In the genomic region with DNA sequence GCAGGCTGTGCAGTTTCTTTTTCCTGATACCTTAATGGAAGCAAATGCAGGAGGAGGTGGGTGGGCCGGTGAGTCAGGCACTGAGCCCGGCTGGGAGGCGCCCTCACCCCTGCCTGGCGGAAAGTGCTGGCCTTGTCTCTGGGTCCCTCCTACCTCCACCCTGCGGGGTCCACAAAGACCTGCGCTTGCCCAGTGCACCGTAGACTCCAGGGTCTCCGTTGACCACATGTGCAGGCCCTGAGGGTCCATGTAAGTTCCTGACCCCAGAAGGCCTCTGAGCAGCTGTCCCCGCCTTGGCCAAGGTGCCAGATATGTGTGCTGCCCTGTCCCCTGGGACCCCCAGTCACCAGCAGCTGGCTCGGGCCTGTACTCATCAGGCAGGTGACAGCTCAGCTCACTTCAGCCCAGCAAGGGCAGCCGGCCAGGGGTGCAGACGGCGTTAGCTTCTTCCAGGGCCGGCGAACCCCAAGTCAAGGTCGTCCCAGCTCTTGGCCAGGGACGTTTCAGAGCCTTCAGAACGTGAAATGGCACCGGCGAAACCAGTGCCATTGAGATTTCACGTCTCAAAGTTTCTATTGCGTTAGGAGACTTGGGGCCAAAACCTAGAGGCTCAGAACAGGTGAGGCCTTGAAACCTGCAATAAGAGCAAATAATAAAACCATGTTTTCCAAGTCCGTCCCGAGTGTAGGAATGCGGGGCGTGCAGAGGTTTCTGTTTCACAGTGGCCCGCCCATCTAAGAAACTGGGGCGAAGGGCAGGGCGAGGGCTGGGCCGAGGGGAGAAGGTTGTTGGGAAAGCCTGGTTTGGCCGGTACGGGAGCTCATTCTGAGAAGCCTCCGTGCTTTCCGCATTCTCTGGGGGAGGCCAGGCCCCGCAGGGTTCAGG, we compare ENCODE assay signal across 14 cellular contexts. TPM values are rescaled to one million over a fixed set of nuclear protein-coding genes. Genes with fewer than 3 reads are reported as not detected.
DNase-seq lines count a peak whose midpoint lies in the region; ATAC-seq and TF ChIP-seq lines count a peak whose summit lies in the region.
"Had no signal": no experiment of that assay in that cellular context is flagged by ENCODE, and none has a peak within 500 bp of the region (broad histone marks: within the 10 kb centered on the region; RNA-seq: fewer than 3 reads in every experiment).

No MANE protein-coding gene starts in this region.

- H3K4me3 ChIP-seq in heart right ventricle = no peak overlapping the region
- H3K4me3 ChIP-seq: A549, neural progenitor cell had no signal

- H3K27ac ChIP-seq in heart right ventricle = peak overlapping the region; percentile 3 to 77 (median 61)
- H3K27ac ChIP-seq: A549, neural progenitor cell had no signal

- POLR2A ChIA-PET in activated CD4-positive, alpha-beta T cell treated with anti-CD3 and anti-CD28 coated beads, Interleukin-2, amount 10 ng/mL, durations not matched to agents 7 days and 5 days (lab: Charles Lee) = no interaction called here
- POLR2A ChIA-PET in activated CD4-positive, alpha-beta T cell treated with anti-CD3 and anti-CD28 coated beads for 36 hours (lab: Charles Lee) = no interaction called here

- CTCF ChIA-PET in activated CD4-positive, alpha-beta T cell treated with anti-CD3 and anti-CD28 coated beads, Interleukin-2, amount 10 ng/mL, durations not matched to agents 7 days and 5 days (lab: Charles Lee) = interaction anchor here (1.6 kb wide), 1 partner anchor 11 kb away, joined by 3 read pairs; no protein-coding TSS in a partner anchor
- CTCF ChIA-PET in activated CD4-positive, alpha-beta T cell treated with anti-CD3 and anti-CD28 coated beads for 36 hours (lab: Charles Lee) = no interaction called here

- H3K36me3 Mint-ChIP-seq in activated CD4-positive, alpha-beta T cell treated with anti-CD3 and anti-CD28 coated beads, Interleukin-2, amount 10 ng/mL, durations not matched to agents 7 days and 5 days (ENCODE audit: low read depth) = no peaks in the 10 kb centered on the region
- H3K36me3 Mint-ChIP-seq in activated CD4-positive, alpha-beta T cell treated with anti-CD3 and anti-CD28 coated beads for 36 hours (ENCODE audit: low read depth) = peaks cover 4% of the 10 kb centered on the region
- H3K36me3 Mint-ChIP-seq in osteocyte (ENCODE audit: unreplicated experiment) = peaks cover 29% of the 10 kb centered on the region

- H3K27ac Mint-ChIP-seq in activated CD4-positive, alpha-beta T cell treated with anti-CD3 and anti-CD28 coated beads, Interleukin-2, amount 10 ng/mL, durations not matched to agents 7 days and 5 days = peak overlapping the region; percentile 31
- H3K27ac Mint-ChIP-seq in activated CD4-positive, alpha-beta T cell treated with anti-CD3 and anti-CD28 coated beads for 36 hours = no peak overlapping the region
- H3K27ac Mint-ChIP-seq in osteocyte (ENCODE audit: unreplicated experiment) = peak overlapping the region; percentile 39
- H3K27ac Mint-ChIP-seq: neural progenitor cell; stimulated activated naive CD8-positive, alpha-beta T cell treated with anti-CD3 and anti-CD28 coated beads, Interleukin-15, Interleukin-2, amounts not matched to agents 100 ng/mL and 50 ng/mL, for 24 hours had no signal

- H3K4me3 Mint-ChIP-seq in activated CD4-positive, alpha-beta T cell treated with anti-CD3 and anti-CD28 coated beads, Interleukin-2, amount 10 ng/mL, durations not matched to agents 7 days and 5 days = no peak overlapping the region
- no peak overlapping the region for H3K4me3 Mint-ChIP-seq in activated CD4-positive, alpha-beta T cell treated with anti-CD3 and anti-CD28 coated beads for 36 hours
- H3K4me3 Mint-ChIP-seq in osteocyte (ENCODE audit: unreplicated experiment) = no peak overlapping the region
- H3K4me3 Mint-ChIP-seq: neural progenitor cell; stimulated activated naive CD8-positive, alpha-beta T cell treated with anti-CD3 and anti-CD28 coated beads, Interleukin-15, Interleukin-2, amounts not matched to agents 100 ng/mL and 50 ng/mL, for 24 hours had no signal

- ATAC-seq in activated CD4-positive, alpha-beta T cell treated with anti-CD3 and anti-CD28 coated beads for 36 hours = no peak
- ATAC-seq in heart right ventricle = peak in 7 of 8 donors; percentile 26 to 75 (median 50)
- ATAC-seq in HG02884 (IDR thresholded peaks at IDR 0.05; ENCODE audit: unreplicated experiment) = no peak
- ATAC-seq: A549 had no signal

- intact Hi-C loops in activated CD4-positive, alpha-beta T cell treated with anti-CD3 and anti-CD28 coated beads for 36 hours (cut with DNase I, micrococcal nuclease) = no loop called here
- intact Hi-C loops in heart right ventricle (cut with DNase I) = no loop called here

- H3K27me3 ChIP-seq in heart right ventricle = no peaks in the 10 kb centered on the region
- H3K27me3 ChIP-seq: neural progenitor cell had no signal

- no peak for DNase-seq in activated CD4-positive, alpha-beta T cell treated with anti-CD3 and anti-CD28 coated beads, Interleukin-2, amount 10 ng/mL, durations not matched to agents 7 days and 5 days
- no peak for DNase-seq in activated CD4-positive, alpha-beta T cell treated with anti-CD3 and anti-CD28 coated beads for 36 hours
- DNase-seq in heart right ventricle (no peak), osteocyte (ENCODE audit: extremely low spot score, unreplicated experiment) (no peak), ureter (ENCODE audit: low spot score) (peak; percentile 89), NCI-H1417 treated with DMSO at 0.1 percent for 48 hours (lab: John Stamatoyannopoulos, UW) (no peak), epidermal melanocyte (ENCODE audit: insufficient read length, low spot score) (no peak)
- DNase-seq: DMS 273 treated with DMSO at 0.1 percent for 48 hours; HCEC 1CT; stimulated activated CD4-positive, alpha-beta T cell treated with anti-CD3 and anti-CD28 coated beads, Interleukin-1b, Interleukin-23, amount 100 ng/mL, for 48 hours had no signal

- H3K9me3 ChIP-seq in heart right ventricle = no peaks in the 10 kb centered on the region
- H3K9me3 ChIP-seq: A549 had no signal

- peaks cover 15 to 60% (median 44%) of the 10 kb centered on the region in 9 donors for H3K4me1 ChIP-seq in heart right ventricle
- H3K4me1 ChIP-seq: neural progenitor cell had no signal

- H3K4me1 Mint-ChIP-seq in activated CD4-positive, alpha-beta T cell treated with anti-CD3 and anti-CD28 coated beads, Interleukin-2, amount 10 ng/mL, durations not matched to agents 7 days and 5 days = peaks cover 6% of the 10 kb centered on the region
- H3K4me1 Mint-ChIP-seq in activated CD4-positive, alpha-beta T cell treated with anti-CD3 and anti-CD28 coated beads for 36 hours = no peaks in the 10 kb centered on the region
- H3K4me1 Mint-ChIP-seq in osteocyte (ENCODE audit: unreplicated experiment) = peaks cover 32% of the 10 kb centered on the region

- H3K9me3 Mint-ChIP-seq in activated CD4-positive, alpha-beta T cell treated with anti-CD3 and anti-CD28 coated beads, Interleukin-2, amount 10 ng/mL, durations not matched to agents 7 days and 5 days = no peaks in the 10 kb centered on the region
- H3K9me3 Mint-ChIP-seq in activated CD4-positive, alpha-beta T cell treated with anti-CD3 and anti-CD28 coated beads for 36 hours (ENCODE audit: low read depth) = no peaks in the 10 kb centered on the region
- no peaks in the 10 kb centered on the region for H3K9me3 Mint-ChIP-seq in osteocyte (ENCODE audit: unreplicated experiment)
- H3K9me3 Mint-ChIP-seq: neural progenitor cell; stimulated activated naive CD8-positive, alpha-beta T cell treated with anti-CD3 and anti-CD28 coated beads, Interleukin-15, Interleukin-2, amounts not matched to agents 100 ng/mL and 50 ng/mL, for 24 hours had no signal

- no peaks in the 10 kb centered on the region for H3K27me3 Mint-ChIP-seq in activated CD4-positive, alpha-beta T cell treated with anti-CD3 and anti-CD28 coated beads, Interleukin-2, amount 10 ng/mL, durations not matched to agents 7 days and 5 days
- no peaks in the 10 kb centered on the region for H3K27me3 Mint-ChIP-seq in activated CD4-positive, alpha-beta T cell treated with anti-CD3 and anti-CD28 coated beads for 36 hours
- no peaks in the 10 kb centered on the region for H3K27me3 Mint-ChIP-seq in osteocyte (ENCODE audit: unreplicated experiment)
- H3K27me3 Mint-ChIP-seq: stimulated activated naive CD8-positive, alpha-beta T cell treated with anti-CD3 and anti-CD28 coated beads, Interleukin-15, Interleukin-2, amounts not matched to agents 100 ng/mL and 50 ng/mL, for 24 hours had no signal

- WGBS in heart right ventricle, 2 donors = 54 to 64% methylated on average over 35 of the region's 35 CpGs

- TF ChIP-seq CTCF in heart right ventricle (IDR thresholded peaks at IDR 0.05) (no peak), osteocyte (IDR thresholded peaks at IDR 0.05) (no peak)

- H3K36me3 ChIP-seq in heart right ventricle = peaks cover 0 to 92% (median 17%) of the 10 kb centered on the region in 9 donors
- H3K36me3 ChIP-seq: neural progenitor cell had no signal

RNA-seq across cellular contexts. Expression of gene METRNL, which starts 12.1 kb away (rescaled TPM):
- 1 to 10 TPM; 2.1 to 2.2 TPM for total RNA-seq in activated CD4-positive, alpha-beta T cell treated with anti-CD3 and anti-CD28 coated beads, Interleukin-2, amount 10 ng/mL, durations not matched to agents 7 days and 5 days
- 10 to 100 TPM; 22.4 to 26.3 TPM for total RNA-seq in activated CD4-positive, alpha-beta T cell treated with anti-CD3 and anti-CD28 coated beads for 36 hours
- total RNA-seq in heart right ventricle (10 to 100 TPM; 56.0 to 90.1 (median 70.9) TPM), osteocyte (214 and 217 TPM in 2 replicates), ureter (74.4 TPM)
- polyA plus RNA-seq in heart right ventricle = 100 to 1,000 TPM in 1 of 2 donors, 10 to 100 TPM in 1; 39.0 to 134 TPM

Comparison
In these comparisons a context has a peak if more than half of its experiments do, and no peak if none do; other contexts are left out.
1. RNA of gene METRNL, which starts 12.1 kb away (total RNA-seq): 214 to 217 TPM in osteocyte, 74.4 TPM in ureter (single experiment), 56.0 to 90.1 TPM in heart right ventricle and 22.4 to 26.3 TPM in activated CD4-positive, alpha-beta T cell treated with anti-CD3 and anti-CD28 coated beads for 36 hours; 2.1 to 2.2 TPM in activated CD4-positive, alpha-beta T cell treated with anti-CD3 and anti-CD28 coated beads, Interleukin-2, amount 10 ng/mL, durations not matched to agents 7 days and 5 days; every median in the first group is over 4 times any median in the second.
2. ATAC-seq: peak in heart right ventricle (7 of 8); none in activated CD4-positive, alpha-beta T cell treated with anti-CD3 and anti-CD28 coated beads for 36 hours (single experiment) and HG02884 (single experiment).